ENCODE assay signal across 1 cellular context in the genomic region with DNA sequence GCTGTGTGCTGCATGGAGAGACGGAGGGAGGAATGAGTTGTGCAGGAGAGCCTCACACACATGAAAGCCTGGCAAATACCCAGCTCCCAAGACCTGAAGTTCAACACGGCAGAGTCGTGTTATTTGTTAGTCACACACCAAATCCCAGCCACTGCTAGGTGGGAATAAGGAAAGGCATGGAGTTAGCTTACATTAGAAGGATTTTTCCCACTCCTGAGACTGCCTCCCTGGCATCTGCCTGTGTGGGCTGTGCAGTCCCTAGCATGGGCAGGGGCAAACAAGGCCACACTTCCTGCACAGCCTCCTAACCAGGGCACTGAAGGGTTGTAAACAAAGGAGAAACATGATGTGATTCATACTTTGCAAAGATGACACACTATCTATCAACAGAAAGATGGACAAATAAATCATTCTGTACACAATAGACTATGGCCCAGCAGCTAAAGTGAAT.
TF ChIP-seq lines count a peak whose summit lies in the region.

No MANE protein-coding gene starts in this region.

TF ChIP-seq in A549, 52 proteins besides CTCF, POLR2A, EP300 and RAD21 (continued from another document):
- TF ChIP-seq, protein P1, sequence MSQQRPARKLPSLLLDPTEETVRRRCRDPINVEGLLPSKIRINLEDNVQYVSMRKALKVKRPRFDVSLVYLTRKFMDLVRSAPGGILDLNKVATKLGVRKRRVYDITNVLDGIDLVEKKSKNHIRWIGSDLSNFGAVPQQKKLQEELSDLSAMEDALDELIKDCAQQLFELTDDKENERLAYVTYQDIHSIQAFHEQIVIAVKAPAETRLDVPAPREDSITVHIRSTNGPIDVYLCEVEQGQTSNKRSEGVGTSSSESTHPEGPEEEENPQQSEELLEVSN (IDR thresholded peaks at IDR 0.05; ENCODE audit: borderline replicate concordance, low read depth), result peak; percentile 16; the same call in 1 of the 2 replicates
- TF ChIP-seq ESRRA (IDR thresholded peaks at IDR 0.05; ENCODE audit: borderline replicate concordance, low read length) (no peak), ZSCAN20 (CRISPR knock-in tag; IDR thresholded peaks at IDR 0.05) (no peak), NFE2L2 (conservative IDR thresholded peaks at IDR 0.05; ENCODE audit: low read length) (no peak), SMC3 (IDR thresholded peaks at IDR 0.05) (peak; percentile 7; the same call in 1 of the 3 replicates), NPAS2 (CRISPR knock-in tag; IDR thresholded peaks at IDR 0.05; ENCODE audit: borderline replicate concordance) (no peak), CBX8 (IDR thresholded peaks at IDR 0.05) (no peak), EHMT2 (IDR thresholded peaks at IDR 0.05; ENCODE audit: low read depth) (no peak), CEBPB (IDR thresholded peaks at IDR 0.05) (peak in 1 of 2 experiments; percentile 39; a peak in 1 of 4 replicates), HES2 (IDR thresholded peaks at IDR 0.05) (no peak), BCL3 (IDR thresholded peaks at IDR 0.05) (peak; percentile 64; the same call in 2 of the 3 replicates), MAFK (IDR thresholded peaks at IDR 0.05; ENCODE audit: partially characterized antibody) (no peak), HOXB13 (CRISPR knock-in tag; IDR thresholded peaks at IDR 0.05; ENCODE audit: low read depth) (no peak), KDM1A (IDR thresholded peaks at IDR 0.05; ENCODE audit: low read depth) (no peak), FOXS1 (CRISPR knock-in tag; IDR thresholded peaks at IDR 0.05) (no peak), JUN (IDR thresholded peaks at IDR 0.05) (peak; percentile 62 to 68; a peak in 3 of 5 replicates), CHD4 (IDR thresholded peaks at IDR 0.05; ENCODE audit: borderline replicate concordance) (no peak), RARB (CRISPR knock-in tag; IDR thresholded peaks at IDR 0.05) (no peak), ZNF302 (CRISPR knock-in tag; IDR thresholded peaks at IDR 0.05) (no peak), EHF (CRISPR knock-in tag; IDR thresholded peaks at IDR 0.05) (no peak), FOSB (CRISPR knock-in tag; IDR thresholded peaks at IDR 0.05) (no peak), HDAC2 (IDR thresholded peaks at IDR 0.05) (no peak), RCOR1 (IDR thresholded peaks at IDR 0.05; ENCODE audit: low read depth, low read length) (no peak)
- TF ChIP-seq, protein P2, sequence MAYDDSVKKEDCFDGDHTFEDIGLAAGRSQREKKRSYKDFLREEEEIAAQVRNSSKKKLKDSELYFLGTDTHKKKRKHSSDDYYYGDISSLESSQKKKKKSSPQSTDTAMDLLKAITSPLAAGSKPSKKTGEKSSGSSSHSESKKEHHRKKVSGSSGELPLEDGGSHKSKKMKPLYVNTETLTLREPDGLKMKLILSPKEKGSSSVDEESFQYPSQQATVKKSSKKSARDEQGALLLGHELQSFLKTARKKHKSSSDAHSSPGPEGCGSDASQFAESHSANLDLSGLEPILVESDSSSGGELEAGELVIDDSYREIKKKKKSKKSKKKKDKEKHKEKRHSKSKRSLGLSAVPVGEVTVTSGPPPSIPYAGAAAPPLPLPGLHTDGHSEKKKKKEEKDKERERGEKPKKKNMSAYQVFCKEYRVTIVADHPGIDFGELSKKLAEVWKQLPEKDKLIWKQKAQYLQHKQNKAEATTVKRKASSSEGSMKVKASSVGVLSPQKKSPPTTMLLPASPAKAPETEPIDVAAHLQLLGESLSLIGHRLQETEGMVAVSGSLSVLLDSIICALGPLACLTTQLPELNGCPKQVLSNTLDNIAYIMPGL (CRISPR knock-in tag; IDR thresholded peaks at IDR 0.05; ENCODE audit: borderline replicate concordance), result no peak
- TF ChIP-seq, protein P3, sequence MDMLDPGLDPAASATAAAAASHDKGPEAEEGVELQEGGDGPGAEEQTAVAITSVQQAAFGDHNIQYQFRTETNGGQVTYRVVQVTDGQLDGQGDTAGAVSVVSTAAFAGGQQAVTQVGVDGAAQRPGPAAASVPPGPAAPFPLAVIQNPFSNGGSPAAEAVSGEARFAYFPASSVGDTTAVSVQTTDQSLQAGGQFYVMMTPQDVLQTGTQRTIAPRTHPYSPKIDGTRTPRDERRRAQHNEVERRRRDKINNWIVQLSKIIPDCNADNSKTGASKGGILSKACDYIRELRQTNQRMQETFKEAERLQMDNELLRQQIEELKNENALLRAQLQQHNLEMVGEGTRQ (IDR thresholded peaks at IDR 0.05), result no peak
- TF ChIP-seq, protein P4, sequence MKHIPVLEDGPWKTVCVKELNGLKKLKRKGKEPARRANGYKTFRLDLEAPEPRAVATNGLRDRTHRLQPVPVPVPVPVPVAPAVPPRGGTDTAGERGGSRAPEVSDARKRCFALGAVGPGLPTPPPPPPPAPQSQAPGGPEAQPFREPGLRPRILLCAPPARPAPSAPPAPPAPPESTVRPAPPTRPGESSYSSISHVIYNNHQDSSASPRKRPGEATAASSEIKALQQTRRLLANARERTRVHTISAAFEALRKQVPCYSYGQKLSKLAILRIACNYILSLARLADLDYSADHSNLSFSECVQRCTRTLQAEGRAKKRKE (CRISPR knock-in tag; IDR thresholded peaks at IDR 0.05; ENCODE audit: low read depth), result no peak
- TF ChIP-seq, protein P5, sequence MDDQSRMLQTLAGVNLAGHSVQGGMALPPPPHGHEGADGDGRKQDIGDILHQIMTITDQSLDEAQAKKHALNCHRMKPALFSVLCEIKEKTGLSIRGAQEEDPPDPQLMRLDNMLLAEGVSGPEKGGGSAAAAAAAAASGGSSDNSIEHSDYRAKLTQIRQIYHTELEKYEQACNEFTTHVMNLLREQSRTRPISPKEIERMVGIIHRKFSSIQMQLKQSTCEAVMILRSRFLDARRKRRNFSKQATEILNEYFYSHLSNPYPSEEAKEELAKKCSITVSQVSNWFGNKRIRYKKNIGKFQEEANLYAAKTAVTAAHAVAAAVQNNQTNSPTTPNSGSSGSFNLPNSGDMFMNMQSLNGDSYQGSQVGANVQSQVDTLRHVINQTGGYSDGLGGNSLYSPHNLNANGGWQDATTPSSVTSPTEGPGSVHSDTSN (IDR thresholded peaks at IDR 0.05), result peak; percentile 77; the same call in 1 of the 2 replicates
